22 cellular contexts compared by ENCODE assay signal in the genomic region with DNA sequence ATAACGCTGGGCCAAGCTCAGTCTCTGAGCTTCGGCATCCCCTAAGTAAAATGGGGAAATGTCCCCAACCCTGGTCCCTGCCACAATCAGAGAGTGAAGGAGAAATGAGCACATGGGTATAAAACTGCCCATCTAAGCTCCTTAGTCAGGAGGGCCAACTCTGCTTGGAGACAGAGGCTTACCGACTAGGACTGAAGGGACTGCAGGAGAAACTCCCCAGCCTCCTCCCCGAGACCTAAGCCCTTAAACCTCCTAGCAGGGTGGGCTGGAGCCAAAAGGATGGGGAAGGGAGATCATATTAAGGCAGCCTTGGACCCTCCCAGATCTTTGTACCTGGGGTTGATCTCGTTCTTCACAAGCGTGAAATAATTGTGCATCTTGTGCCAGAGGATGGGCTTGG. TPM values are rescaled to one million over a fixed set of nuclear protein-coding genes. Genes with fewer than 3 reads are reported as not detected.
"Had no signal": no experiment of that assay in that cellular context is flagged by ENCODE, and none has a peak within 500 bp of the region (broad histone marks: within the 10 kb centered on the region; RNA-seq: fewer than 3 reads in every experiment).

No MANE protein-coding gene starts in this region.

- ATAC-seq: gastroesophageal sphincter, left colon, left ventricle myocardium superior, psoas muscle had no signal

- H3K9me3 ChIP-seq: esophagus squamous epithelium, gastroesophageal sphincter, psoas muscle, sigmoid colon had no signal

- H3K27me3 ChIP-seq: esophagus squamous epithelium, sigmoid colon had no signal

- DNase-seq: dermis blood vessel endothelial cell; esophagus squamous epithelium; foreskin fibroblast; glutamatergic neuron; left colon; left ventricle myocardium superior; mesendoderm; naive B cell; occipital lobe; psoas muscle; retina; sigmoid colon; stimulated activated naive CD4-positive, alpha-beta T cell treated with Interleukin-2 at 50 U/mL for 16 hours; trophoblast cell had no signal

- H3K36me3 ChIP-seq: sigmoid colon had no signal

- H3K4me3 ChIP-seq: esophagus squamous epithelium, gastroesophageal sphincter, psoas muscle, sigmoid colon, skin epidermis had no signal

- H3K27ac ChIP-seq: esophagus squamous epithelium, gastroesophageal sphincter, parathyroid adenoma, psoas muscle, sigmoid colon, skin epidermis had no signal

- H3K27ac Mint-ChIP-seq: naive B cell, nephron had no signal

- H3K4me1 ChIP-seq: psoas muscle had no signal

- H3K9ac ChIP-seq: parathyroid adenoma had no signal

- H3K36me3 Mint-ChIP-seq: naive B cell had no signal

- H3K9me3 Mint-ChIP-seq: naive B cell, nephron had no signal

- FAIRE-seq: colon, keratinocyte had no signal

- H3K4me3 Mint-ChIP-seq: naive B cell, nephron had no signal

RNA-seq across cellular contexts. Expression of a gene that starts 19.8 kb away (rescaled TPM):
- total RNA-seq: dermis blood vessel endothelial cell, gastroesophageal sphincter, left ventricle myocardium superior, lung microvascular endothelial cell, occipital lobe, psoas muscle, sigmoid colon had no signal
- polyA plus RNA-seq: keratinocyte, psoas muscle had no signal

RNA-seq across cellular contexts. Expression of a gene that starts 50.0 kb away (rescaled TPM):
- total RNA-seq: dermis blood vessel endothelial cell, esophagus squamous epithelium, gastroesophageal sphincter, left ventricle myocardium superior, occipital lobe, psoas muscle, sigmoid colon, urinary bladder had no signal
- polyA plus RNA-seq: keratinocyte had no signal
